12 cellular contexts compared by ENCODE assay signal in the genomic region with DNA sequence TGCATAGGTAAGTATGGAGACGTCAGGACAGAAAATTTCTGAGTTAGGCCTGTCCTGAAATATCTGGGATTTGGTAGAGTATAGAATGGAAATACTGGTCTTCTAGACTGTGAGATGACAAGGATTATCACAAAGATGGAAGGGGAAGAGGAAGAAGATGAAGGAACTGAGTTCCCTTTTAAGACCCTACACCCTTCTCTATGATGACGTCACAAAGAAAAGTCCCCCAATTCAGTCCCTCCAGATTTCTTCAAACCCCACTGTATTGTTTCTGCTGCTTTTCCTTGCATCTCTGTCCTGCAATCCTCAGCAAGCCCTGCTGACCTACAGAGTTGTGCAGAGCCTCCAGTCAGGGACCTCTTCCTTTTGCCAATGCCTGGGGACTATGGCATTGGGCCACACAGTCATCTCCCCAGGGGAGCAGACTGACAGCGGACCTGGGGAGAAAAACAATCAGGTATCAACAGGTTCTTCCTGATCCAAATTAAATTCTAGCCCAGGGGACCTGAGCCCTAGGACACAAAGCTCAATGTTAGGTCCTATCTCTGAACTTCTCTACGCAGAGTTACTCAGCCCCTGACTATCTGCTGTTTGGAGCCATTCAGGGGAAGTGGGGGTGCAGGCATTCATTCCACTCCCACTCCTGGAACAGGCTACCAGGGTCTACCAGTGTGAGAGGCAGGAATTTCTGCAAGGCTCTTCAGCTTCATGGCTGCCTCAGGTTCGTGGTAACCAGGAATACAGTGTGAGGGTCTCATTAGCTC. TPM values are rescaled to one million over a fixed set of nuclear protein-coding genes. Genes with fewer than 3 reads are reported as not detected.
A peak's percentile ranks its signal among the peaks of the same experiment; 100 is the strongest.
DNase-seq lines count a peak whose midpoint lies in the region; ATAC-seq and TF ChIP-seq lines count a peak whose summit lies in the region.
"Had no signal": no experiment of that assay in that cellular context is flagged by ENCODE, and none has a peak within 500 bp of the region (broad histone marks: within the 10 kb centered on the region; RNA-seq: fewer than 3 reads in every experiment).

No MANE protein-coding gene starts in this region.

- H3K4me3 ChIP-seq in BLaER1 treated with 17β-estradiol and CSF1 and Interleukin-3, amounts not matched to agents 10 nM and 100 nM: no peak overlapping the region
- H3K4me3 ChIP-seq in Loucy (ENCODE audit: low read length, poor library complexity, severe bottlenecking): peak overlapping the region; percentile 12

- no peaks in the 10 kb centered on the region for H3K27me3 ChIP-seq in BLaER1 treated with 17β-estradiol and CSF1 and Interleukin-3, amounts not matched to agents 10 nM and 100 nM
- H3K27me3 ChIP-seq in Loucy (ENCODE audit: insufficient read depth, low read length, poor library complexity, severe bottlenecking): no peaks in the 10 kb centered on the region

- H3K9me2 ChIP-seq in Loucy (replicated peaks; ENCODE audit: low read depth, low read length): no peaks in the 10 kb centered on the region

- H3K36me3 ChIP-seq in BLaER1 treated with 17β-estradiol and CSF1 and Interleukin-3, amounts not matched to agents 10 nM and 100 nM: no peaks in the 10 kb centered on the region
- no peaks in the 10 kb centered on the region for H3K36me3 ChIP-seq in Loucy (ENCODE audit: insufficient read depth, low read length)
- H3K36me3 ChIP-seq: BE2C had no signal

- no peaks in the 10 kb centered on the region for H3K9me3 ChIP-seq in BLaER1 treated with 17β-estradiol and CSF1 and Interleukin-3, amounts not matched to agents 10 nM and 100 nM (replicated peaks in 1 of 11)
- H3K9me3 ChIP-seq in Loucy (ENCODE audit: insufficient read depth, low read depth, low read length): no peaks in the 10 kb centered on the region
- H3K9me3 ChIP-seq: BE2C had no signal

- H3K4me2 ChIP-seq in BLaER1 treated with 17β-estradiol and CSF1 and Interleukin-3, amounts not matched to agents 10 nM and 100 nM: peak overlapping the region in 9 of 11 experiments; percentile 11 to 88 (median 76); a peak in 17 of 22 replicates
- H3K4me2 ChIP-seq in Loucy (ENCODE audit: low read depth, low read length, poor library complexity, severe bottlenecking): peak overlapping the region; percentile 26

- H3K27ac ChIP-seq in 22Rv1: 0 out of 2 replicates have a peak overlapping the region, but pooled peaks have one; percentile 13
- H3K27ac ChIP-seq in BLaER1 treated with 17β-estradiol and CSF1 and Interleukin-3, amounts not matched to agents 10 nM and 100 nM: peak overlapping the region in 6 of 11 experiments; percentile 5 to 65 (median 60); a peak in 10 of 22 replicates

- H3F3A ChIP-seq in Loucy (ENCODE audit: low read depth): no peaks in the 10 kb centered on the region

- peak overlapping the region in 4 of 11 experiments; percentile 11 to 44 (median 44); a peak in 3 of 22 replicates for H3K9ac ChIP-seq in BLaER1 treated with 17β-estradiol and CSF1 and Interleukin-3, amounts not matched to agents 10 nM and 100 nM
- H3K9ac ChIP-seq in Loucy (ENCODE audit: low read depth, low read length, poor library complexity, severe bottlenecking): no peak overlapping the region

- H4K20me1 ChIP-seq in BLaER1 treated with 17β-estradiol and CSF1 and Interleukin-3, amounts not matched to agents 10 nM and 100 nM: no peaks in the 10 kb centered on the region
- no peaks in the 10 kb centered on the region for H4K20me1 ChIP-seq in Loucy (ENCODE audit: insufficient read depth, low read length, poor library complexity, severe bottlenecking)

- ATAC-seq in omental fat pad (ENCODE audit: low FRiP score) (peak; percentile 19), HG03342 (IDR thresholded peaks at IDR 0.05; ENCODE audit: unreplicated experiment) (no peak)

- peaks cover 0 to 74% (median 40%) of the 10 kb centered on the region in 10 experiments; a peak in 16 of 20 replicates for H3K4me1 ChIP-seq in BLaER1 treated with 17β-estradiol and CSF1 and Interleukin-3, amounts not matched to agents 10 nM and 100 nM
- H3K4me1 ChIP-seq in Loucy (ENCODE audit: insufficient read depth, low read length, poor library complexity, severe bottlenecking): peaks cover 24% of the 10 kb centered on the region
- H3K4me1 ChIP-seq: BE2C had no signal

- DNase-seq in omental fat pad (ENCODE audit: low spot score) (no peak), NCI-H2227 treated with DMSO at 0.1 percent for 48 hours (lab: John Stamatoyannopoulos, UW) (no peak)
- DNase-seq in stimulated activated CD4-positive, alpha-beta T cell treated with anti-CD3 and anti-CD28 coated beads, Interleukin-2, amount 100 ng/mL, for 48 hours: no peak

- TF ChIP-seq CTCF in 22Rv1 (IDR thresholded peaks at IDR 0.05) (no peak), Loucy (conservative IDR thresholded peaks at IDR 0.05; ENCODE audit: low read length) (no peak), omental fat pad (IDR thresholded peaks at IDR 0.05) (no peak)

- H3K79me2 ChIP-seq in Loucy (ENCODE audit: insufficient read depth, low read length): no peaks in the 10 kb centered on the region

- H2AFZ ChIP-seq in Loucy (ENCODE audit: low read length): no peak overlapping the region

RNA-seq across cellular contexts. Expression of a gene that starts 49.2 kb away (rescaled TPM):
- 1 to 10 TPM in 2 of 4 donors, under 1 TPM in 1, not detected in 1; 0.69 to 2.2 (median 1.9) TPM for total RNA-seq in omental fat pad
- total RNA-seq: H9, IMR-90, M059J, RPMI7951 had no signal
